ENCODE assay signal across 10 cellular contexts in genomic region chr17:2057714-2058520, GRCh38. TPM values are rescaled to one million over a fixed set of nuclear protein-coding genes. Genes with fewer than 3 reads are reported as not detected.
DNase-seq lines count a peak whose midpoint lies in the region; ATAC-seq, FAIRE-seq and TF ChIP-seq lines count a peak whose summit lies in the region.
"Had no signal": no experiment of that assay in that cellular context is flagged by ENCODE, and none has a peak within 500 bp of the region (broad histone marks: within the 10 kb centered on the region; RNA-seq: fewer than 3 reads in every experiment).

No MANE protein-coding gene starts in this region.

- POLR2A ChIA-PET in GM12878 (lab: Charles Lee), result interaction anchor here (0.9 to 6.7 kb wide), 20 partner anchors 9 to 225 kb away, joined by 3 to 61 read pairs (median 4); no protein-coding TSS in a partner anchor

- TF ChIP-seq RAD21 in GM12878 (IDR thresholded peaks at IDR 0.05; ENCODE audit: insufficient read depth, low read depth, low read length), result no peak

- no peak for TF ChIP-seq CTCF in GM12878 (IDR thresholded peaks at IDR 0.05 in 2 of 3, conservative IDR thresholded peaks at IDR 0.05 in 1 of 3; ENCODE audit: control insufficient read depth in 2 of 3, extremely low read depth in 1 of 3, insufficient read depth in 1 of 3, low read depth in 3 of 3, low read length in 3 of 3)
- no peak for TF ChIP-seq CTCF in upper lobe of right lung (IDR thresholded peaks at IDR 0.05)

- peaks cover 19% of the 10 kb centered on the region for H3K4me1 Mint-ChIP-seq in activated naive CD4-positive, alpha-beta T cell treated with anti-CD3 and anti-CD28 coated beads, Interleukin-2, amount 50 U/mL, for 24 hours

- H3K4ac ChIP-seq in mesenchymal stem cell (ENCODE audit: low read depth in 1 of 2, low read length in 2 of 2), result peak overlapping the region; percentile 19 to 80

- H3K27me3 ChIP-seq in GM12878 (replicated peaks in 1 of 2; ENCODE audit: control insufficient read depth in 2 of 2, insufficient read depth in 2 of 2, low read length in 1 of 2), result no peaks in the 10 kb centered on the region
- no peaks in the 10 kb centered on the region for H3K27me3 ChIP-seq in mesenchymal stem cell (ENCODE audit: control insufficient read depth in 1 of 2, insufficient read depth in 1 of 2, low read length in 2 of 2)
- H3K27me3 ChIP-seq in upper lobe of right lung, result no peaks in the 10 kb centered on the region

- H3K9me3 ChIP-seq in GM12878 (replicated peaks; ENCODE audit: control insufficient read depth, insufficient read depth, low read length) (no peaks in the 10 kb centered on the region; the same call in 2 of the 3 replicates), mesenchymal stem cell (ENCODE audit: control insufficient read depth, low read length) (no peaks in the 10 kb centered on the region), upper lobe of right lung (no peaks in the 10 kb centered on the region)

- peak overlapping the region in 1 of 2 experiments; percentile 68 for H3K14ac ChIP-seq in mesenchymal stem cell (ENCODE audit: low read length in 2 of 2)

- H2BK120ac ChIP-seq in mesenchymal stem cell (ENCODE audit: low read depth, low read length), result peak overlapping the region; percentile 99

- peak overlapping the region in 1 of 2 experiments; percentile 16 for H3K23ac ChIP-seq in mesenchymal stem cell (ENCODE audit: low read length in 2 of 2)

- no peak for FAIRE-seq in GM12878 (lab: Jason Lieb, UNC)

- no peak overlapping the region for H2BK15ac ChIP-seq in mesenchymal stem cell (ENCODE audit: low read depth, poor library complexity, severe bottlenecking)

- peaks cover 10 to 22% of the 10 kb centered on the region in 2 experiments for H3K36me3 ChIP-seq in GM12878 (ENCODE audit: control insufficient read depth in 2 of 2, insufficient read depth in 2 of 2, low read length in 1 of 2)
- H3K36me3 ChIP-seq in mesenchymal stem cell (ENCODE audit: control insufficient read depth in 1 of 2, insufficient read depth in 2 of 2, low read depth in 1 of 2, low read length in 2 of 2), result peaks cover 25 to 55% of the 10 kb centered on the region in 2 experiments
- H3K36me3 ChIP-seq in upper lobe of right lung, result peaks cover 16% of the 10 kb centered on the region

- peak overlapping the region; percentile 56 to 89 for H2BK12ac ChIP-seq in mesenchymal stem cell (ENCODE audit: low read length in 2 of 2)

- H2BK5ac ChIP-seq in mesenchymal stem cell (ENCODE audit: low read depth, low read length, poor library complexity, severe bottlenecking), result no peak overlapping the region

- BruUV-seq in GM12878 (replicated peaks; lab: Mats Ljungman, UMichigan), result TSS peak; percentile 34

- no peaks in the 10 kb centered on the region for H3K9me3 Mint-ChIP-seq in activated naive CD4-positive, alpha-beta T cell treated with anti-CD3 and anti-CD28 coated beads, Interleukin-2, amount 50 U/mL, for 24 hours
- no peaks in the 10 kb centered on the region for H3K9me3 Mint-ChIP-seq in activated naive CD4-positive, alpha-beta T cell treated with anti-CD3 and anti-CD28 coated beads, Interleukin-2, amount 50 U/mL, for 72 hours

- H3K4me2 ChIP-seq in GM12878 (ENCODE audit: control insufficient read depth, insufficient read depth) (peak overlapping the region; percentile 81), mesenchymal stem cell (ENCODE audit: low read length, poor library complexity, severe bottlenecking) (no peak overlapping the region)

- RAD21 ChIA-PET in GM12878 (lab: Charles Lee; ENCODE audit: unreplicated experiment), result interaction anchor here (0.5 to 8.4 kb wide), 21 partner anchors 9 to 278 kb away, joined by 3 to 271 read pairs (median 7); partner anchors contain the start of gene TSR1

- peak; percentile 88 for TF ChIP-seq POLR2A in GM12878 (IDR thresholded peaks at IDR 0.05; ENCODE audit: low read depth, low read length)

- no peak overlapping the region for H2AK5ac ChIP-seq in mesenchymal stem cell (ENCODE audit: low read length, severe bottlenecking)

- H3K4me1 ChIP-seq in GM12878 (ENCODE audit: control insufficient read depth, insufficient read depth, low read length), result peaks cover 36% of the 10 kb centered on the region
- peaks cover 43% of the 10 kb centered on the region for H3K4me1 ChIP-seq in mesenchymal stem cell (ENCODE audit: control insufficient read depth, insufficient read depth, low read depth, low read length)
- peaks cover 60% of the 10 kb centered on the region for H3K4me1 ChIP-seq in upper lobe of right lung

- peak overlapping the region; percentile 84 for H3K27ac ChIP-seq in GM12878 (ENCODE audit: control insufficient read depth, insufficient read depth)
- no peak overlapping the region for H3K27ac ChIP-seq in mesenchymal stem cell (ENCODE audit: low read length, poor library complexity, severe bottlenecking)
- peak overlapping the region; percentile 72 for H3K27ac ChIP-seq in upper lobe of right lung
- H3K27ac ChIP-seq: SK-N-MC had no signal

- H4K20me1 ChIP-seq in GM12878 (ENCODE audit: control insufficient read depth, insufficient read depth), result no peaks in the 10 kb centered on the region

- no peak for ATAC-seq in activated naive CD4-positive, alpha-beta T cell treated with anti-CD3 and anti-CD28 coated beads, Interleukin-2, amount 50 U/mL, for 72 hours
- peak; percentile 0; the same call in 1 of the 3 replicates for ATAC-seq in GM12878
- ATAC-seq in upper lobe of right lung, result no peak
- ATAC-seq in HG03354 (IDR thresholded peaks at IDR 0.05; ENCODE audit: poor library complexity, severe bottlenecking, unreplicated experiment), result no peak

- intact Hi-C loops in GM12878 (cut with micrococcal nuclease; ENCODE audit: unreplicated experiment) (loop anchor here (1.0 to 5.0 kb wide), 2 partner anchors 34 to 112 kb away; no protein-coding TSS in a partner anchor), upper lobe of right lung (cut with DNase I) (no loop called here)

- H3K9ac ChIP-seq in GM12878 (ENCODE audit: control insufficient read depth, insufficient read depth, low read length), result peak overlapping the region; percentile 80
- H3K9ac ChIP-seq in mesenchymal stem cell (ENCODE audit: low read length), result peak overlapping the region; percentile 93

- H3K79me2 ChIP-seq in GM12878 (ENCODE audit: control insufficient read depth, insufficient read depth, low read length), result peaks cover 59% of the 10 kb centered on the region

- peak overlapping the region; percentile 95 for H3K4me3 ChIP-seq in GM12878
- H3K4me3 ChIP-seq in mesenchymal stem cell (ENCODE audit: insufficient read depth in 1 of 2, low read depth in 1 of 2, low read length in 2 of 2), result peak overlapping the region in 1 of 2 experiments; percentile 70
- H3K4me3 ChIP-seq in upper lobe of right lung, result peak overlapping the region; percentile 21
- H3K4me3 ChIP-seq: SK-N-MC had no signal

- peak overlapping the region; percentile 51 for H3K27ac Mint-ChIP-seq in activated naive CD4-positive, alpha-beta T cell treated with anti-CD3 and anti-CD28 coated beads, Interleukin-2, amount 50 U/mL, for 24 hours
- peak overlapping the region in 1 of 2 donors; percentile 18 for H3K27ac Mint-ChIP-seq in activated naive CD4-positive, alpha-beta T cell treated with anti-CD3 and anti-CD28 coated beads, Interleukin-2, amount 50 U/mL, for 72 hours

- H2AFZ ChIP-seq in GM12878 (ENCODE audit: control insufficient read depth, low read depth, low read length) (no peak overlapping the region), mesenchymal stem cell (ENCODE audit: low read depth, low read length) (no peak overlapping the region)

- TF ChIP-seq EP300 in GM12878 (IDR thresholded peaks at IDR 0.05; ENCODE audit: borderline replicate concordance in 1 of 2, control insufficient read depth in 1 of 2, low read depth in 2 of 2, low read length in 2 of 2), result 0 out of 4 replicates have a peak, but pooled peaks of 1 of the 2 experiments have one; percentile 27

- CTCF ChIA-PET in GM12878 (lab: Yijun Ruan, JAX), result interaction anchor here (0.6 to 8.4 kb wide), 31 partner anchors 11 to 278 kb away, joined by 3 to 265 read pairs (median 5); partner anchors contain the start of gene TSR1

- peak overlapping the region; percentile 51 for H3K4me3 Mint-ChIP-seq in activated naive CD4-positive, alpha-beta T cell treated with anti-CD3 and anti-CD28 coated beads, Interleukin-2, amount 50 U/mL, for 24 hours

- peaks cover 15% of the 10 kb centered on the region for H3K36me3 Mint-ChIP-seq in activated naive CD4-positive, alpha-beta T cell treated with anti-CD3 and anti-CD28 coated beads, Interleukin-2, amount 50 U/mL, for 24 hours
- peaks cover 15% of the 10 kb centered on the region in 2 donors for H3K36me3 Mint-ChIP-seq in activated naive CD4-positive, alpha-beta T cell treated with anti-CD3 and anti-CD28 coated beads, Interleukin-2, amount 50 U/mL, for 72 hours

- peak overlapping the region; percentile 40 to 67 for H3K18ac ChIP-seq in mesenchymal stem cell (ENCODE audit: low read depth in 1 of 2, low read length in 2 of 2)

- in situ Hi-C loops in GM12878 (cut with MboI), result no loop called here

- WGBS in GM12878 (ENCODE audit: insufficient coverage, insufficient replicate concordance, low lambda C conversion rate, missing lambda C conversion rate), result 67% methylated on average over 41 of the region's 98 CpGs
- WGBS in mesenchymal stem cell, result 79% methylated on average over 95 of the region's 98 CpGs

- H3K79me1 ChIP-seq in mesenchymal stem cell (replicated peaks; ENCODE audit: low read length, poor library complexity, severe bottlenecking), result peaks cover 10% of the 10 kb centered on the region

- DNase-seq in activated naive CD4-positive, alpha-beta T cell treated with anti-CD3 and anti-CD28 coated beads, Interleukin-2, amount 50 U/mL, for 72 hours (ENCODE audit: low spot score in 2 of 2), result no peak
- no peak for DNase-seq in GM12878 (ENCODE audit: low read depth, low spot score)
- peak; percentile 30 for DNase-seq in mesenchymal stem cell
- DNase-seq in upper lobe of right lung, result no peak
- no peak for DNase-seq in AML-193 (lab: John Stamatoyannopoulos, UW)
- no peak for DNase-seq in T-helper 9 cell
- DNase-seq: NCI-H146 had no signal

- peak overlapping the region; percentile 90 for H4K8ac ChIP-seq in mesenchymal stem cell (ENCODE audit: low read length)

- SMC1A ChIA-PET in GM12878 (lab: Charles Lee; ENCODE audit: uncharacterized antibody, unreplicated experiment), result interaction anchor here (0.9 to 8.6 kb wide), 22 partner anchors 12 to 296 kb away, joined by 3 to 141 read pairs (median 6); no protein-coding TSS in a partner anchor

- H3K27me3 Mint-ChIP-seq in activated naive CD4-positive, alpha-beta T cell treated with anti-CD3 and anti-CD28 coated beads, Interleukin-2, amount 50 U/mL, for 24 hours, result peaks cover 3% of the 10 kb centered on the region

- H4K91ac ChIP-seq in mesenchymal stem cell (ENCODE audit: low read length), result peak overlapping the region; percentile 90

RNA-seq across cellular contexts. Expression of gene HIC1, which starts 3.0 kb away (rescaled TPM):
- total RNA-seq in activated naive CD4-positive, alpha-beta T cell treated with anti-CD3 and anti-CD28 coated beads, Interleukin-2, amount 50 U/mL, for 72 hours, result 10 to 100 TPM; 36.8 to 41.8 TPM
- 220 and 277 TPM in 2 replicates for total RNA-seq in GM12878 (2013; cell fraction: nucleolus; rRNA removed)
- total RNA-seq in GM12878 (2014; rRNA removed) (30.8 and 40.8 TPM in 2 replicates), GM12878 (2014; rRNA removed; fragmentation: Illumina TruSeq; extraction: Trizol) (4.6 and 4.9 TPM in 2 replicates), GM12878 (2021) (55.4 and 61.1 TPM in 2 replicates), upper lobe of right lung (20.8 TPM)
- 8.2 TPM for polyA plus RNA-seq in GM12878 (2011; ENCODE audit: low read depth)
- polyA plus RNA-seq in GM12878 (2011; rRNA removed) (4.2 and 10.5 TPM in 2 replicates), GM12878 (2014; fragmentation: Illumina TruSeq; extraction: Trizol) (0.81 and 1.8 TPM in 2 replicates), GM12878 (2014; fragmentation: Nextera tagmentation; extraction: Ambion mirVana) (under 1 TPM; 0.11 to 0.57 TPM), GM12878 (2014; rRNA removed) (26.5 and 40.9 TPM in 2 replicates), GM12878 (2016; fragmentation: Nextera tagmentation; extraction: Ambion mirVana) (1 to 10 TPM; 2.0 to 4.9 TPM)
- polyA plus RNA-seq in GM12878 (2011; cell fraction: cytosol; rRNA removed), result 16.0 and 34.6 TPM in 2 replicates
- polyA plus RNA-seq in GM12878 (2011; cell fraction: nucleus; rRNA removed), result 88.9 and 92.7 TPM in 2 replicates
- 38.9 and 49.7 TPM in 2 replicates for polyA plus RNA-seq in GM12878 (2012)
- 9.8 and 22.7 TPM in 2 replicates for polyA minus RNA-seq in GM12878 (2011; rRNA and poly(A)+ RNA removed)
- 23.8 and 29.3 TPM in 2 replicates for polyA minus RNA-seq in GM12878 (2011; cell fraction: cytosol; rRNA and poly(A)+ RNA removed)
- 47.3 and 88.0 TPM in 2 replicates for polyA minus RNA-seq in GM12878 (2011; cell fraction: nucleus; rRNA and poly(A)+ RNA removed)
- polyA plus RNA-seq in mesenchymal stem cell (2013, experiment 1 of 2), result 25.3 TPM
- 23.9 TPM for polyA plus RNA-seq in mesenchymal stem cell (2013, experiment 2 of 2)

RNA-seq across cellular contexts. Expression of gene OVCA2, which starts 16.1 kb away (rescaled TPM):
- 10 to 100 TPM; 21.8 to 30.7 TPM for total RNA-seq in activated naive CD4-positive, alpha-beta T cell treated with anti-CD3 and anti-CD28 coated beads, Interleukin-2, amount 50 U/mL, for 72 hours
- total RNA-seq in GM12878 (2013; cell fraction: nucleolus; rRNA removed), result 4.1 and 4.5 TPM in 2 replicates
- 57.5 and 58.6 TPM in 2 replicates for total RNA-seq in GM12878 (2014; rRNA removed)
- total RNA-seq in GM12878 (2014; rRNA removed; fragmentation: Illumina TruSeq; extraction: Trizol), result 25.5 and 29.1 TPM in 2 replicates
- 39.7 and 46.9 TPM in 2 replicates for total RNA-seq in GM12878 (2021)
- polyA plus RNA-seq in GM12878 (2011; ENCODE audit: low read depth), result 15.9 TPM
- 21.8 and 34.6 TPM in 2 replicates for polyA plus RNA-seq in GM12878 (2011; rRNA removed)
- 57.5 and 70.9 TPM in 2 replicates for polyA plus RNA-seq in GM12878 (2011; cell fraction: cytosol; rRNA removed)
- polyA plus RNA-seq in GM12878 (2011; cell fraction: nucleus; rRNA removed), result 27.2 and 42.6 TPM in 2 replicates
- polyA plus RNA-seq in GM12878 (2012), result 26.0 and 30.9 TPM in 2 replicates
- 24.8 and 32.5 TPM in 2 replicates for polyA plus RNA-seq in GM12878 (2014; fragmentation: Illumina TruSeq; extraction: Trizol)
- polyA plus RNA-seq in GM12878 (2014; fragmentation: Nextera tagmentation; extraction: Ambion mirVana), result 10 to 100 TPM in 1 of 2 experiments, 1 to 10 TPM in 1; 6.1 to 14.2 TPM
- 49.5 and 59.8 TPM in 2 replicates for polyA plus RNA-seq in GM12878 (2014; rRNA removed)
- 10 to 100 TPM; 73.6 to 75.3 TPM for polyA plus RNA-seq in GM12878 (2016; fragmentation: Nextera tagmentation; extraction: Ambion mirVana)
- 18.9 and 41.3 TPM in 2 replicates for polyA minus RNA-seq in GM12878 (2011; rRNA and poly(A)+ RNA removed)
- polyA minus RNA-seq in GM12878 (2011; cell fraction: cytosol; rRNA and poly(A)+ RNA removed), result 9.4 and 10.5 TPM in 2 replicates
- polyA minus RNA-seq in GM12878 (2011; cell fraction: nucleus; rRNA and poly(A)+ RNA removed), result 2.3 and 5.2 TPM in 2 replicates
- polyA plus RNA-seq in mesenchymal stem cell (2013, experiment 1 of 2), result 72.1 TPM
- polyA plus RNA-seq in mesenchymal stem cell (2013, experiment 2 of 2), result 72.9 TPM
- 21.4 TPM for total RNA-seq in upper lobe of right lung

RNA-seq across cellular contexts. Expression of gene DPH1, which starts 28.0 kb away (rescaled TPM):
- total RNA-seq in activated naive CD4-positive, alpha-beta T cell treated with anti-CD3 and anti-CD28 coated beads, Interleukin-2, amount 50 U/mL, for 72 hours, result 10 to 100 TPM; 30.5 to 38.0 TPM
- 111 and 119 TPM in 2 replicates for total RNA-seq in GM12878 (2013; cell fraction: nucleolus; rRNA removed)
- total RNA-seq in GM12878 (2014; rRNA removed) (21.1 and 22.5 TPM in 2 replicates), GM12878 (2014; rRNA removed; fragmentation: Illumina TruSeq; extraction: Trizol) (13.4 and 17.5 TPM in 2 replicates), GM12878 (2021) (20.2 and 21.3 TPM in 2 replicates), upper lobe of right lung (47.8 TPM)
- 13.9 TPM for polyA plus RNA-seq in GM12878 (2011; ENCODE audit: low read depth)
- polyA plus RNA-seq in GM12878 (2011; rRNA removed) (16.0 and 33.6 TPM in 2 replicates), GM12878 (2014; fragmentation: Illumina TruSeq; extraction: Trizol) (7.1 and 16.0 TPM in 2 replicates), GM12878 (2014; fragmentation: Nextera tagmentation; extraction: Ambion mirVana) (under 1 TPM; 0.29 to 0.95 TPM), GM12878 (2014; rRNA removed) (22.2 and 24.4 TPM in 2 replicates), GM12878 (2016; fragmentation: Nextera tagmentation; extraction: Ambion mirVana) (10 to 100 TPM; 19.0 to 22.0 TPM)
- 39.9 and 44.5 TPM in 2 replicates for polyA plus RNA-seq in GM12878 (2011; cell fraction: cytosol; rRNA removed)
- 194 and 207 TPM in 2 replicates for polyA plus RNA-seq in GM12878 (2011; cell fraction: nucleus; rRNA removed)
- polyA plus RNA-seq in GM12878 (2012), result 32.2 and 34.3 TPM in 2 replicates
- 23.5 and 37.9 TPM in 2 replicates for polyA minus RNA-seq in GM12878 (2011; rRNA and poly(A)+ RNA removed)
- polyA minus RNA-seq in GM12878 (2011; cell fraction: cytosol; rRNA and poly(A)+ RNA removed), result 12.2 and 19.2 TPM in 2 replicates
- polyA minus RNA-seq in GM12878 (2011; cell fraction: nucleus; rRNA and poly(A)+ RNA removed), result 38.8 and 48.8 TPM in 2 replicates
- 24.6 TPM for polyA plus RNA-seq in mesenchymal stem cell (2013, experiment 1 of 2)
- polyA plus RNA-seq in mesenchymal stem cell (2013, experiment 2 of 2), result 23.7 TPM

RNA-seq across cellular contexts. Expression of gene RTN4RL1, which starts 32.8 kb away (rescaled TPM):
- total RNA-seq in activated naive CD4-positive, alpha-beta T cell treated with anti-CD3 and anti-CD28 coated beads, Interleukin-2, amount 50 U/mL, for 72 hours, result under 1 TPM; 0.06 to 0.07 TPM
- total RNA-seq in GM12878 (2013; cell fraction: nucleolus; rRNA removed), result 0.10 and 0.12 TPM in 2 replicates
- 0.05 and 0.11 TPM in 2 replicates for total RNA-seq in GM12878 (2014; rRNA removed)
- total RNA-seq in GM12878 (2014; rRNA removed; fragmentation: Illumina TruSeq; extraction: Trizol), result not detected in 2 replicates
- 0.10 and 0.13 TPM in 2 replicates for total RNA-seq in GM12878 (2021)
- not detected for polyA plus RNA-seq in GM12878 (2011; ENCODE audit: low read depth)
- not detected in 2 replicates for polyA plus RNA-seq in GM12878 (2011; rRNA removed)
- polyA plus RNA-seq in GM12878 (2011; cell fraction: cytosol; rRNA removed), result 0.01 TPM in 1 of 2 replicates, not detected in the other
- 0.03 TPM in 1 of 2 replicates, not detected in the other for polyA plus RNA-seq in GM12878 (2011; cell fraction: nucleus; rRNA removed)
- 0.04 TPM in 1 of 2 replicates, not detected in the other for polyA plus RNA-seq in GM12878 (2012)
- not detected in 2 replicates for polyA plus RNA-seq in GM12878 (2014; fragmentation: Illumina TruSeq; extraction: Trizol)
- polyA plus RNA-seq in GM12878 (2014; fragmentation: Nextera tagmentation; extraction: Ambion mirVana), result not detected
- 0.03 and 0.08 TPM in 2 replicates for polyA plus RNA-seq in GM12878 (2014; rRNA removed)
- polyA plus RNA-seq in GM12878 (2016; fragmentation: Nextera tagmentation; extraction: Ambion mirVana), result not detected
- polyA minus RNA-seq in GM12878 (2011; rRNA and poly(A)+ RNA removed), result not detected in 2 replicates
- polyA minus RNA-seq in GM12878 (2011; cell fraction: cytosol; rRNA and poly(A)+ RNA removed), result not detected in 2 replicates
- not detected in 2 replicates for polyA minus RNA-seq in GM12878 (2011; cell fraction: nucleus; rRNA and poly(A)+ RNA removed)
- polyA plus RNA-seq in mesenchymal stem cell (2013, experiment 1 of 2), result 0.10 TPM
- polyA plus RNA-seq in mesenchymal stem cell (2013, experiment 2 of 2), result 0.04 TPM
- 4.3 TPM for total RNA-seq in upper lobe of right lung
